ENCODE assay signal across 10 cellular contexts in the genomic region with DNA sequence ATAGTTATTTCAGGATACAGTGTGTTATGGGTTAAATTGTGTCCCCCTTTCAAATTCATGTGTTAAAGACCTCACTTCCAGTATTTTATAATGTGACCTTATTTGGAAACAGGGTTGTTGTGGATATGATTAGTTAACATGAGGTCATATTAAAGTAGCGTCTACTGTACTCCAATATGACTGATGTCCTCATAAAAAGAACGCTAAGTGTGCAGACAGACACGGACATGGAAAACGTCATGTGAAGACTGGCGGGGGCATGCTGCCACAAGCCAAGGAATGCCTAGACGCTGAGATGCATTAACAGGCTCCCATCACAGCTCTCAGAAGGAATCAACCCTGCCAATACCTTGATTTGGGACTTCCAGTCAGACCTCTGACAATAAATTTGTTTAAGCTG. TPM values are rescaled to one million over a fixed set of nuclear protein-coding genes. Genes with fewer than 3 reads are reported as not detected.
A peak's percentile ranks its signal among the peaks of the same experiment; 100 is the strongest.
DNase-seq lines count a peak whose midpoint lies in the region; ATAC-seq and TF ChIP-seq lines count a peak whose summit lies in the region.
"Had no signal": no experiment of that assay in that cellular context is flagged by ENCODE, and none has a peak within 500 bp of the region (broad histone marks: within the 10 kb centered on the region; RNA-seq: fewer than 3 reads in every experiment).

No MANE protein-coding gene starts in this region.

- no peak for TF ChIP-seq POLR2A in gastroesophageal sphincter (IDR thresholded peaks at IDR 0.05)

- DNase-seq in activated naive CD4-positive, alpha-beta T cell treated with anti-CD3 and anti-CD28 coated beads for 36 hours, result no peak
- no peak for DNase-seq in activated naive CD4-positive, alpha-beta T cell treated with anti-CD3 and anti-CD28 coated beads, Interleukin-2, amount 50 U/mL, for 72 hours (ENCODE audit: low spot score in 2 of 2)
- DNase-seq in T-cell, result no peak
- DNase-seq in fibroblast of villous mesenchyme (ENCODE audit: low read depth), result no peak
- no peak for DNase-seq in stimulated activated naive CD8-positive, alpha-beta T cell treated with anti-CD3 and anti-CD28 coated beads, Interleukin-15, amount 100 ng/mL, for 72 hours
- DNase-seq in activated gamma-delta T cell (lab: John Stamatoyannopoulos, UW), result no peak
- no peak for DNase-seq in neuronal stem cell (ENCODE audit: low spot score)
- DNase-seq: DMS153, NCI-H1092 treated with DMSO at 0.1 percent for 48 hours had no signal

- 28 to 43% methylated on average over 4 to 6 of the region's 6 CpGs for WGBS in gastroesophageal sphincter (ENCODE audit: low coverage in 1 of 2), 2 donors
- no CpG with 5 or more reads among the region's 6 CpGs for WGBS in neuronal stem cell (ENCODE audit: extremely low coverage in 2 of 2, insufficient read length in 2 of 2, insufficient replicate concordance in 1 of 2), 2 donors

- no peak overlapping the region for H2BK120ac ChIP-seq in neuronal stem cell (ENCODE audit: low read depth, low read length)

- no peak overlapping the region for H2BK5ac ChIP-seq in neuronal stem cell (ENCODE audit: low read length)

- H3K4me1 Mint-ChIP-seq in activated naive CD4-positive, alpha-beta T cell treated with anti-CD3 and anti-CD28 coated beads for 36 hours (ENCODE audit: low read depth), result peaks cover 75% of the 10 kb centered on the region
- peaks cover 79 to 90% (median 80%) of the 10 kb centered on the region in 3 donors for H3K4me1 Mint-ChIP-seq in T-cell
- H3K4me1 Mint-ChIP-seq in stimulated activated naive CD8-positive, alpha-beta T cell treated with anti-CD3 and anti-CD28 coated beads, Interleukin-15, amount 100 ng/mL, for 72 hours, result peaks cover 80% of the 10 kb centered on the region

- no peak overlapping the region for H3K23ac ChIP-seq in neuronal stem cell (ENCODE audit: low read depth, low read length, poor library complexity)

- no peak overlapping the region for H4K91ac ChIP-seq in neuronal stem cell (ENCODE audit: low read depth, low read length, poor library complexity)

- H3K27ac ChIP-seq in gastroesophageal sphincter, result peak overlapping the region in 1 of 4 donors; percentile 97
- no peak overlapping the region for H3K27ac ChIP-seq in neuronal stem cell (replicated peaks; ENCODE audit: low read length)

- no peaks in the 10 kb centered on the region for H3K27me3 Mint-ChIP-seq in activated naive CD4-positive, alpha-beta T cell treated with anti-CD3 and anti-CD28 coated beads for 36 hours (ENCODE audit: low read depth)
- no peaks in the 10 kb centered on the region for H3K27me3 Mint-ChIP-seq in T-cell
- no peaks in the 10 kb centered on the region for H3K27me3 Mint-ChIP-seq in stimulated activated naive CD8-positive, alpha-beta T cell treated with anti-CD3 and anti-CD28 coated beads, Interleukin-15, amount 100 ng/mL, for 72 hours

- H2AK5ac ChIP-seq in neuronal stem cell (ENCODE audit: low read depth, low read length), result no peak overlapping the region

- H2AFZ ChIP-seq in neuronal stem cell (ENCODE audit: low read length), result no peak overlapping the region

- H3K9ac ChIP-seq in neuronal stem cell (ENCODE audit: low read depth, low read length, poor library complexity), result no peak overlapping the region

- H3K4ac ChIP-seq in neuronal stem cell (ENCODE audit: low read length), result no peak overlapping the region

- no peak for TF ChIP-seq EP300 in gastroesophageal sphincter (IDR thresholded peaks at IDR 0.05)

- H3K27me3 ChIP-seq in gastroesophageal sphincter (no peaks in the 10 kb centered on the region), neuronal stem cell (ENCODE audit: control insufficient read depth in 3 of 3, insufficient read depth in 3 of 3, low read depth in 1 of 3, low read length in 3 of 3) (no peaks in the 10 kb centered on the region)

- no peak overlapping the region for H3K4me2 ChIP-seq in neuronal stem cell (ENCODE audit: insufficient read depth, low read length, poor library complexity, severe bottlenecking)

- peaks cover 25% of the 10 kb centered on the region for H3K36me3 Mint-ChIP-seq in activated naive CD4-positive, alpha-beta T cell treated with anti-CD3 and anti-CD28 coated beads for 36 hours (ENCODE audit: low read depth)
- H3K36me3 Mint-ChIP-seq in activated naive CD4-positive, alpha-beta T cell treated with anti-CD3 and anti-CD28 coated beads, Interleukin-2, amount 50 U/mL, for 72 hours, result peaks cover 27 to 40% of the 10 kb centered on the region in 2 donors
- peaks cover 22% of the 10 kb centered on the region for H3K36me3 Mint-ChIP-seq in T-cell

- peak overlapping the region; percentile 42 for H3K27ac Mint-ChIP-seq in activated naive CD4-positive, alpha-beta T cell treated with anti-CD3 and anti-CD28 coated beads for 36 hours
- no peak overlapping the region for H3K27ac Mint-ChIP-seq in activated naive CD4-positive, alpha-beta T cell treated with anti-CD3 and anti-CD28 coated beads, Interleukin-2, amount 50 U/mL, for 72 hours
- peak overlapping the region; percentile 55 to 68 for H3K27ac Mint-ChIP-seq in T-cell
- no peak overlapping the region for H3K27ac Mint-ChIP-seq in stimulated activated naive CD8-positive, alpha-beta T cell treated with anti-CD3 and anti-CD28 coated beads, Interleukin-15, amount 100 ng/mL, for 72 hours

- no peak overlapping the region for H3K18ac ChIP-seq in neuronal stem cell (ENCODE audit: low read length)

- intact Hi-C loops in activated naive CD4-positive, alpha-beta T cell treated with anti-CD3 and anti-CD28 coated beads for 36 hours (cut with micrococcal nuclease), result loop anchor here (5.0 kb wide), 1 partner anchor 917 kb away; a partner anchor contains a TSS

- peaks cover 14% of the 10 kb centered on the region for H3K79me1 ChIP-seq in neuronal stem cell (ENCODE audit: low read depth, low read length)

- ATAC-seq in activated naive CD4-positive, alpha-beta T cell treated with anti-CD3 and anti-CD28 coated beads, Interleukin-2, amount 50 U/mL, for 72 hours, result no peak
- no peak for ATAC-seq in T-cell (replicated peaks in 1 of 4)
- no peak for ATAC-seq in stimulated activated naive CD8-positive, alpha-beta T cell treated with anti-CD3 and anti-CD28 coated beads, Interleukin-15, amount 100 ng/mL, for 72 hours
- ATAC-seq in gastroesophageal sphincter, result no peak

- H2BK15ac ChIP-seq in neuronal stem cell (ENCODE audit: low read length), result no peak overlapping the region

- H3K9me3 Mint-ChIP-seq in activated naive CD4-positive, alpha-beta T cell treated with anti-CD3 and anti-CD28 coated beads for 36 hours, result no peaks in the 10 kb centered on the region
- no peaks in the 10 kb centered on the region for H3K9me3 Mint-ChIP-seq in activated naive CD4-positive, alpha-beta T cell treated with anti-CD3 and anti-CD28 coated beads, Interleukin-2, amount 50 U/mL, for 72 hours
- H3K9me3 Mint-ChIP-seq in T-cell, result no peaks in the 10 kb centered on the region
- H3K9me3 Mint-ChIP-seq in stimulated activated naive CD8-positive, alpha-beta T cell treated with anti-CD3 and anti-CD28 coated beads, Interleukin-15, amount 100 ng/mL, for 72 hours, result no peaks in the 10 kb centered on the region

- no peak overlapping the region for H4K8ac ChIP-seq in neuronal stem cell (ENCODE audit: low read depth, low read length)

- CTCF ChIA-PET in activated naive CD4-positive, alpha-beta T cell treated with anti-CD3 and anti-CD28 coated beads for 36 hours (lab: Charles Lee), result no interaction called here
- CTCF ChIA-PET in T-cell (lab: Charles Lee), result no interaction called here

- POLR2A ChIA-PET in T-cell (lab: Charles Lee), result no interaction called here

- H3K36me3 ChIP-seq in gastroesophageal sphincter (peaks cover 0 to 27% of the 10 kb centered on the region in 2 donors), neuronal stem cell (replicated peaks in 1 of 2; ENCODE audit: control insufficient read depth in 2 of 2, insufficient read depth in 2 of 2, low read length in 2 of 2) (peaks cover 0 to 51% of the 10 kb centered on the region in 2 donors)

- H3K9me3 ChIP-seq in gastroesophageal sphincter (no peaks in the 10 kb centered on the region), neuronal stem cell (replicated peaks in 1 of 2; ENCODE audit: control insufficient read depth in 2 of 2, insufficient read depth in 1 of 2, low read depth in 1 of 2, low read length in 2 of 2) (peaks cover 0 to 4% of the 10 kb centered on the region in 2 donors)

- TF ChIP-seq CTCF in fibroblast of villous mesenchyme (IDR thresholded peaks at IDR 0.05; ENCODE audit: insufficient read depth, low read depth, low read length) (no peak), gastroesophageal sphincter (IDR thresholded peaks at IDR 0.05) (no peak)

- H3K4me1 ChIP-seq in gastroesophageal sphincter (peaks cover 3 to 86% (median 25%) of the 10 kb centered on the region in 3 donors), neuronal stem cell (ENCODE audit: control insufficient read depth in 2 of 2, insufficient read depth in 1 of 2, low read depth in 1 of 2, low read length in 2 of 2) (peaks cover 6 to 23% of the 10 kb centered on the region in 2 donors)

- peak overlapping the region; percentile 97 for H3K4me3 ChIP-seq in fibroblast of villous mesenchyme (ENCODE audit: low read depth, low read length)
- peak overlapping the region in 1 of 2 donors; percentile 96 for H3K4me3 ChIP-seq in gastroesophageal sphincter
- peak overlapping the region in 1 of 2 donors; percentile 94 for H3K4me3 ChIP-seq in neuronal stem cell (ENCODE audit: low read length in 2 of 2)

- H2BK12ac ChIP-seq in neuronal stem cell (ENCODE audit: low read length), result no peak overlapping the region

- no peak overlapping the region for H3K14ac ChIP-seq in neuronal stem cell (ENCODE audit: low read length)

- peak overlapping the region; percentile 43 for H3K4me3 Mint-ChIP-seq in activated naive CD4-positive, alpha-beta T cell treated with anti-CD3 and anti-CD28 coated beads for 36 hours
- peak overlapping the region; percentile 89 to 98 (median 91) for H3K4me3 Mint-ChIP-seq in T-cell
- H3K4me3 Mint-ChIP-seq in stimulated activated naive CD8-positive, alpha-beta T cell treated with anti-CD3 and anti-CD28 coated beads, Interleukin-15, amount 100 ng/mL, for 72 hours, result peak overlapping the region; percentile 97 to 98

RNA-seq across cellular contexts. Expression of a gene that starts 1.5 kb away (rescaled TPM):
- 10 to 100 TPM; 14.0 to 16.0 TPM for total RNA-seq in activated naive CD4-positive, alpha-beta T cell treated with anti-CD3 and anti-CD28 coated beads for 36 hours
- total RNA-seq in activated naive CD4-positive, alpha-beta T cell treated with anti-CD3 and anti-CD28 coated beads, Interleukin-2, amount 50 U/mL, for 72 hours, result 10 to 100 TPM; 21.2 to 31.5 TPM
- total RNA-seq in T-cell, result 10 to 100 TPM; 34.6 to 40.4 (median 37.3) TPM
- 22.2 and 27.2 TPM in 2 replicates for total RNA-seq in fibroblast of villous mesenchyme
- 10 to 100 TPM; 11.4 to 16.7 (median 13.9) TPM for total RNA-seq in gastroesophageal sphincter
- 7.2 TPM for polyA plus RNA-seq in neuronal stem cell (2013, experiment 1 of 2)
- polyA plus RNA-seq in neuronal stem cell (2013, experiment 2 of 2), result 7.3 TPM

RNA-seq across cellular contexts. Expression of a gene that starts 5.8 kb away (rescaled TPM):
- total RNA-seq in activated naive CD4-positive, alpha-beta T cell treated with anti-CD3 and anti-CD28 coated beads for 36 hours, result 10 to 100 TPM; 68.2 to 68.5 TPM
- total RNA-seq in activated naive CD4-positive, alpha-beta T cell treated with anti-CD3 and anti-CD28 coated beads, Interleukin-2, amount 50 U/mL, for 72 hours, result 10 to 100 TPM; 52.6 to 81.1 TPM
- total RNA-seq in T-cell (100 to 1,000 TPM in 2 of 5 donors, 10 to 100 TPM in 3; 26.2 to 166 (median 32.8) TPM), fibroblast of villous mesenchyme (114 and 174 TPM in 2 replicates), gastroesophageal sphincter (10 to 100 TPM; 19.2 to 32.4 (median 29.5) TPM)
- polyA plus RNA-seq in neuronal stem cell (2013, experiment 1 of 2), result 161 TPM
- 163 TPM for polyA plus RNA-seq in neuronal stem cell (2013, experiment 2 of 2)

RNA-seq across cellular contexts. Expression of a gene that starts 29.0 kb away (rescaled TPM):
- not detected for total RNA-seq in activated naive CD4-positive, alpha-beta T cell treated with anti-CD3 and anti-CD28 coated beads for 36 hours
- total RNA-seq in activated naive CD4-positive, alpha-beta T cell treated with anti-CD3 and anti-CD28 coated beads, Interleukin-2, amount 50 U/mL, for 72 hours, result not detected
- total RNA-seq in T-cell, result not detected
- total RNA-seq in fibroblast of villous mesenchyme, result not detected in 2 replicates
- total RNA-seq in gastroesophageal sphincter, result not detected
- polyA plus RNA-seq in neuronal stem cell (2013, experiment 1 of 2), result 0.03 TPM
- not detected for polyA plus RNA-seq in neuronal stem cell (2013, experiment 2 of 2)

Comparison
In these comparisons a context has a peak if more than half of its experiments do, and no peak if none do; other contexts are left out.
1. H3K27ac Mint-ChIP-seq: peak in activated naive CD4-positive, alpha-beta T cell treated with anti-CD3 and anti-CD28 coated beads for 36 hours (single experiment) and T-cell (2 of 2); none in activated naive CD4-positive, alpha-beta T cell treated with anti-CD3 and anti-CD28 coated beads, Interleukin-2, amount 50 U/mL, for 72 hours (0 of 2) and stimulated activated naive CD8-positive, alpha-beta T cell treated with anti-CD3 and anti-CD28 coated beads, Interleukin-15, amount 100 ng/mL, for 72 hours (0 of 2).
2. H3K4me3 Mint-ChIP-seq: peak in every context shown above with its lines; median percentile 98 in stimulated activated naive CD8-positive, alpha-beta T cell treated with anti-CD3 and anti-CD28 coated beads, Interleukin-15, amount 100 ng/mL, for 72 hours; 91 in T-cell; 43 in activated naive CD4-positive, alpha-beta T cell treated with anti-CD3 and anti-CD28 coated beads for 36 hours.